Comparison of ENCODE assay signal across 17 cellular contexts in the genomic region with DNA sequence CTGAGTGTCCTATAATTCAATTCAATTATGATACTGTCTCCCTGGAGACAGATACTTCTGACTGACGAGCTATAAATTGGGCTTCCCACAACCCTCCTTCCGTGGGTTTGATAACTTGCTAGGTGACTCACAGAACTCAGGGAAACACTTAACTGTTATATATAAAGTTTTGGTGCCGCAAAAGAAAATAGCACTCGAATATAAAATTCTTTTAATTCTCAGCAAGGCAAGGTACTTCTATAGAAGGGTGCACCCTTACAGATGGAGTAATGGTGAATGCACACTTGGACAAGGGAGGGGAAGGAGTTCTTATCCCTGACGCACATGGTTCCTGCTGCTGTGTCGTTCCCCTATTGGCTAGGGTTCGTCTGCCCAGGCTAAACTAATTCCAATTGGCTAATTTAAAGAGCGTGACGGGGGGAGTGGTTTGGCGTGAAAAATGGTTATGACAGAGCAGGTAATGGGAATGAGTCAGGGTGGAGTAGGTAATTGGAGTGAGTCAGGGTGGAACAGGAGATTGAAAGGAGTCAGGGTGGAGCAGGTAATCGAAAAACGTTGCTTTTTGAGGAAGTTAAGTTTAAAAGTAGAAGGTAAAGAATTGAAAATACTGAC. TPM values are rescaled to one million over a fixed set of nuclear protein-coding genes. Genes with fewer than 3 reads are reported as not detected.
DNase-seq lines count a peak whose midpoint lies in the region; ATAC-seq, FAIRE-seq and TF ChIP-seq lines count a peak whose summit lies in the region.
"Had no signal": no experiment of that assay in that cellular context is flagged by ENCODE, and none has a peak within 500 bp of the region (broad histone marks: within the 10 kb centered on the region; RNA-seq: fewer than 3 reads in every experiment).

No MANE protein-coding gene starts in this region.

- no peaks in the 10 kb centered on the region; a peak in 1 of 5 replicates for H3K27me3 ChIP-seq in K562 (ENCODE audit: control insufficient read depth in 2 of 2, insufficient read depth in 2 of 2, low read length in 2 of 2)
- H3K27me3 ChIP-seq: BLaER1, spleen had no signal

- TF ChIP-seq RAD21 in K562 (CRISPR knock-in tag; conservative IDR thresholded peaks at IDR 0.05 in 1 of 2, IDR thresholded peaks at IDR 0.05 in 1 of 2) = no peak

- TF ChIP-seq EP300 in K562 (IDR thresholded peaks at IDR 0.05; ENCODE audit: low read length) = no peak

- TF ChIP-seq CTCF in K562 (IDR thresholded peaks at IDR 0.05 in 2 of 3, conservative IDR thresholded peaks at IDR 0.05 in 1 of 3; ENCODE audit: insufficient read depth in 2 of 3, low read depth in 1 of 3, low read length in 3 of 3) = no peak
- TF ChIP-seq CTCF in foreskin fibroblast (IDR thresholded peaks at IDR 0.05; ENCODE audit: low read depth, low read length) = no peak

- no peak overlapping the region for H3K27ac ChIP-seq in K562 (ENCODE audit: extremely low read depth, low read depth, low read length)
- H3K27ac ChIP-seq: BLaER1, psoas muscle, spleen had no signal

- no TSS peak for BruUV-seq in K562 (replicated peaks; lab: Mats Ljungman, UMichigan)

- no peaks in the 10 kb centered on the region for H3K4me1 ChIP-seq in K562 (replicated peaks in 1 of 2; ENCODE audit: control insufficient read depth in 2 of 2, insufficient read depth in 2 of 2, low read length in 2 of 2)
- H3K4me1 ChIP-seq: BLaER1, psoas muscle, spleen had no signal

- peak overlapping the region; percentile 5; the same call in 1 of the 2 replicates for H2AFZ ChIP-seq in K562 (ENCODE audit: low read depth, low read length)

- no peaks in the 10 kb centered on the region for H3K36me3 ChIP-seq in K562 (ENCODE audit: control insufficient read depth, insufficient read depth, low read length)
- H3K36me3 ChIP-seq: BLaER1, spleen had no signal

- POLR2A ChIA-PET in K562 (lab: Yijun Ruan, JAX) = no interaction called here

- no peak overlapping the region for H3K9ac ChIP-seq in K562 (ENCODE audit: insufficient read depth in 1 of 2, low read depth in 2 of 2, low read length in 2 of 2)
- H3K9ac ChIP-seq: BLaER1 had no signal

- intact Hi-C loops in K562 (cut with micrococcal nuclease) = no loop called here

- peak overlapping the region; percentile 8; the same call in 1 of the 2 replicates for H3K4me2 ChIP-seq in K562 (ENCODE audit: insufficient read depth, low read length)
- H3K4me2 ChIP-seq: BLaER1 had no signal

- CTCF ChIA-PET in K562 (lab: Yijun Ruan, JAX; ENCODE audit: low intra/inter-chr PET ratio) = no interaction called here

- H3K9me1 ChIP-seq in K562 (ENCODE audit: control insufficient read depth, insufficient read depth, low read length) = no peaks in the 10 kb centered on the region

- H3K79me2 ChIP-seq in K562 (ENCODE audit: control insufficient read depth, insufficient read depth, low read length) = no peaks in the 10 kb centered on the region

- no peaks in the 10 kb centered on the region for H4K20me1 ChIP-seq in K562 (replicated peaks; ENCODE audit: control insufficient read depth, insufficient read depth, low read length)
- H4K20me1 ChIP-seq: BLaER1 had no signal

- TF ChIP-seq POLR2A in K562 (conservative IDR thresholded peaks at IDR 0.05) = no peak

- FAIRE-seq in K562 (lab: Jason Lieb, UNC) = no peak

- in situ Hi-C loops in K562 (cut with MboI) = no loop called here

- H3K9me3 ChIP-seq in K562 (replicated peaks; ENCODE audit: control insufficient read depth, insufficient read depth, low read depth, low read length) = no peaks in the 10 kb centered on the region
- H3K9me3 ChIP-seq: psoas muscle had no signal

- 2% methylated on average over 12 of the region's 12 CpGs for WGBS in K562 (ENCODE audit: insufficient coverage, low coverage, missing lambda C conversion rate)

- H3K4me3 ChIP-seq in K562 (no peak overlapping the region), foreskin fibroblast (ENCODE audit: low read depth in 1 of 2, low read length in 2 of 2) (no peak overlapping the region)
- H3K4me3 ChIP-seq: BLaER1, psoas muscle, spleen had no signal

- ATAC-seq in K562 = peak; percentile 64
- ATAC-seq: natural killer cell treated with Interleukin-12 subunit alpha and Interleukin-12 subunit beta and Interleukin-15 and Interleukin-18, amount 100 ng/mL, for 72 hours; psoas muscle had no signal

- DNase-seq in H4 (ENCODE audit: low spot score) = peak; percentile 40
- peak; percentile 52 for DNase-seq in M059J (ENCODE audit: low read depth)
- peak in 3 of 4 experiments; percentile 20 to 55 (median 22) for DNase-seq in K562 (ENCODE audit: extremely low read depth in 1 of 4, low spot score in 3 of 4)
- peak; percentile 4 for DNase-seq in myocyte (ENCODE audit: low read depth)
- no peak for DNase-seq in foreskin fibroblast
- no peak for DNase-seq in NCI-H510A (lab: John Stamatoyannopoulos, UW)
- no peak for DNase-seq in HK-2 (ENCODE audit: unreplicated experiment)
- DNase-seq: activated CD4-positive, CD25-positive, alpha-beta regulatory T cell; hippocampal formation; islet precursor cell; psoas muscle; SHP77; spleen; stimulated activated CD8-positive, alpha-beta memory T cell treated with anti-CD3 and anti-CD28 coated beads, Interleukin-4, amount 100 ng/mL, for 48 hours; substantia nigra had no signal

TF ChIP-seq in K562, 482 proteins besides CTCF, POLR2A, EP300 and RAD21 (continues in another document):
- TF ChIP-seq FOSL1 (tag; conservative IDR thresholded peaks at IDR 0.05) (peak; percentile 64), CREB1 (IDR thresholded peaks at IDR 0.05) (peak; percentile 35; the same call in 1 of the 2 replicates), CREB1 (CRISPR knock-in tag; IDR thresholded peaks at IDR 0.05) (no peak), NRF1 (conservative IDR thresholded peaks at IDR 0.05 in 1 of 2, IDR thresholded peaks at IDR 0.05 in 1 of 2) (peak; percentile 4 to 26; a peak in 1 of 4 replicates), JUND (IDR thresholded peaks at IDR 0.05; ENCODE audit: borderline replicate concordance, low read depth, low read length) (peak; percentile 32; the same call in 1 of the 2 replicates), JUND (tag; IDR thresholded peaks at IDR 0.05; ENCODE audit: borderline replicate concordance, low read depth, low read length) (peak; percentile 27; the same call in 1 of the 3 replicates), MYNN (IDR thresholded peaks at IDR 0.05) (no peak), MYNN (CRISPR knock-in tag; IDR thresholded peaks at IDR 0.05) (no peak), NR0B1 (IDR thresholded peaks at IDR 0.05; ENCODE audit: partially characterized antibody) (no peak)

RNA-seq across cellular contexts. Expression of gene GHITM, which starts 20.8 kb away (rescaled TPM):
- 260 TPM in 2 replicates for total RNA-seq in H4 (2014; rRNA removed; shearing (Covaris generic))
- 218 TPM in 2 replicates for total RNA-seq in M059J (2014; rRNA removed; shearing (Covaris generic))
- 28.3 and 42.0 TPM in 2 replicates for total RNA-seq in K562 (2011; cell fraction: chromatin; rRNA removed; ENCODE audit: low replicate concordance)
- total RNA-seq in K562 (2011; cell fraction: nucleolus; rRNA removed) = 35.7 and 40.9 TPM in 2 replicates
- 48.2 and 55.7 TPM in 2 replicates for total RNA-seq in K562 (2011; cell fraction: nucleoplasm; rRNA removed)
- total RNA-seq in K562 (2014; rRNA removed) (353 and 382 TPM in 2 replicates), K562 (2014; rRNA removed; fragmentation: Illumina TruSeq; extraction: Trizol) (410 and 439 TPM in 2 replicates), K562 (2015; rRNA removed; fragmentation: Illumina TruSeq; extraction: Trizol) (319 and 332 TPM in 2 replicates), K562 (2021) (322 and 329 TPM in 2 replicates), myocyte (232 and 248 TPM in 2 replicates)
- polyA plus RNA-seq in K562 (2011; rRNA removed) (419 and 525 TPM in 2 replicates), K562 (2014; fragmentation: Illumina TruSeq; extraction: Trizol) (335 and 347 TPM in 2 replicates), K562 (2014; fragmentation: Nextera tagmentation; extraction: Ambion mirVana) (1,000 to 10,000 TPM; 1,201 to 1,258 TPM), K562 (2014; rRNA removed) (386 and 401 TPM in 2 replicates)
- polyA plus RNA-seq in K562 (2011; cell fraction: cytosol; rRNA removed) = 238 and 341 TPM in 2 replicates
- polyA plus RNA-seq in K562 (2011; cell fraction: nucleus; rRNA removed) = 70.0 and 123 TPM in 2 replicates
- polyA plus RNA-seq in K562 (2012) = 352 and 522 TPM in 2 replicates
- 349 and 350 TPM in 2 replicates for polyA minus RNA-seq in K562 (2011; rRNA and poly(A)+ RNA removed)
- polyA minus RNA-seq in K562 (2011; cell fraction: cytosol; rRNA and poly(A)+ RNA removed) = 107 and 129 TPM in 2 replicates
- polyA minus RNA-seq in K562 (2011; cell fraction: nucleus; rRNA and poly(A)+ RNA removed) = 22.6 and 44.9 TPM in 2 replicates
- polyA plus RNA-seq in myocyte (2012) = 151 TPM

RNA-seq across cellular contexts. Expression of gene GPR15LG, which starts 55.1 kb away (rescaled TPM):
- total RNA-seq in H4 (2014; rRNA removed; shearing (Covaris generic)) = not detected in 2 replicates
- total RNA-seq in M059J (2014; rRNA removed; shearing (Covaris generic)) = not detected in 2 replicates
- total RNA-seq in K562 (2011; cell fraction: chromatin; rRNA removed; ENCODE audit: low replicate concordance) = not detected in 2 replicates
- not detected in 2 replicates for total RNA-seq in K562 (2011; cell fraction: nucleolus; rRNA removed)
- total RNA-seq in K562 (2011; cell fraction: nucleoplasm; rRNA removed) = not detected in 2 replicates
- total RNA-seq in K562 (2014; rRNA removed) (not detected in 2 replicates), K562 (2014; rRNA removed; fragmentation: Illumina TruSeq; extraction: Trizol) (not detected in 2 replicates), K562 (2015; rRNA removed; fragmentation: Illumina TruSeq; extraction: Trizol) (0.51 TPM in 1 of 2 replicates, not detected in the other), K562 (2021) (not detected in 2 replicates), myocyte (not detected in 2 replicates)
- polyA plus RNA-seq in K562 (2011; rRNA removed) (not detected in 2 replicates), K562 (2014; fragmentation: Illumina TruSeq; extraction: Trizol) (not detected in 2 replicates), K562 (2014; fragmentation: Nextera tagmentation; extraction: Ambion mirVana) (not detected), K562 (2014; rRNA removed) (not detected in 2 replicates)
- not detected in 2 replicates for polyA plus RNA-seq in K562 (2011; cell fraction: cytosol; rRNA removed)
- not detected in 2 replicates for polyA plus RNA-seq in K562 (2011; cell fraction: nucleus; rRNA removed)
- not detected in 2 replicates for polyA plus RNA-seq in K562 (2012)
- polyA minus RNA-seq in K562 (2011; rRNA and poly(A)+ RNA removed) = not detected in 2 replicates
- not detected in 2 replicates for polyA minus RNA-seq in K562 (2011; cell fraction: cytosol; rRNA and poly(A)+ RNA removed)
- polyA minus RNA-seq in K562 (2011; cell fraction: nucleus; rRNA and poly(A)+ RNA removed) = not detected in 2 replicates
- not detected for polyA plus RNA-seq in myocyte (2012)
- total RNA-seq: natural killer cell treated with Interleukin-12 subunit alpha and Interleukin-12 subunit beta and Interleukin-15 and Interleukin-18, amount 100 ng/mL, for 72 hours; psoas muscle; spleen had no signal

Comparison
In these comparisons a context has a peak if more than half of its experiments do, and no peak if none do; other contexts are left out.
1. DNase-seq: peak in H4 (single experiment), M059J (single experiment), K562 (3 of 4) and myocyte (single experiment); none in foreskin fibroblast (0 of 2), NCI-H510A (single experiment) and HK-2 (single experiment).